Comparison of ENCODE assay signal across 10 cellular contexts in the genomic region with DNA sequence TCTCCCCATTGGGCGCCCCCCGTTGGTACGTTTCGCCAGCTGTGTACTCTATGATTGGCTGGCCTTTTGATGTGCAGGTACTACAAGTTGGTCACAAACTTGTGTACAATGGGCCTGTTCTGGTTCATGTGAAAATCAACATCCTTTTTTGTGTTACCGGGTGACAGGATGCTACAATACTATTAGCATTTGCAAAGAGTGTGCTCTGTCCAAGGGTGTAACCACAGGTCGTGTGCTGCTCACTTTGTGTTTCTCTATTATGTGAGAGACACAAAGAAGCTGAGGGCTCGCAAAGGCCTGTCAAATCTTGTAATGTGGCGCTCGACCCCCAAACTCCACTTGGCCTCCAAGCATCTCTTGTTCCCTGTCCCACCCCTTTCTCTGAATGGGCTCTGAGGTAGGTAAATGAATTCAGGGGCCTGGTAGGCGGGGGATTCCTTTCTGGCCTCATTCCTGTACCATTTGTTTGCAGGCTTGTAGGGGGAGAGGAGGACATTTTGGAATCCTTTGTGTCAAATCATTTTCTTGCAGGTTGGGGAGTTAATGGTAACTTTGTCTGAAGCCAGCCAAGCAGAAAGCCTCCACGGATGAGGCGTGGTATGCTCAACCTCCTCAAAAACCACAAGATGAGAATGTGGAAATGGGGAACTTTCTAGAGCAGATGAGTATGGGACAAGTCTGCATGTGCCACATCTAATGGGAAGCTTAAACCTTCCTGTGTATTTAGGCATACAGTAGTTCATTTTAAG.
A peak's percentile ranks its signal among the peaks of the same experiment; 100 is the strongest.
DNase-seq lines count a peak whose midpoint lies in the region; ATAC-seq, FAIRE-seq and TF ChIP-seq lines count a peak whose summit lies in the region.
"Had no signal": no experiment of that assay in that cellular context is flagged by ENCODE, and none has a peak within 500 bp of the region (broad histone marks: within the 10 kb centered on the region; RNA-seq: fewer than 3 reads in every experiment).

No MANE protein-coding gene starts in this region.

- H3K4me3 ChIP-seq in astrocyte (ENCODE audit: insufficient read depth, low read depth, low read length) (no peak overlapping the region), esophagus squamous epithelium (no peak overlapping the region), left ventricle myocardium inferior (no peak overlapping the region), transverse colon (no peak overlapping the region)

- H4K20me1 ChIP-seq in astrocyte (ENCODE audit: insufficient read depth, low read length), result no peaks in the 10 kb centered on the region

- peaks cover 13% of the 10 kb centered on the region for H3K4me1 Mint-ChIP-seq in astrocyte (ENCODE audit: low read depth, unreplicated experiment)

- 78 to 79% methylated on average over 10 to 12 of the region's 12 CpGs for WGBS in esophagus squamous epithelium, 2 donors
- 88 to 95% methylated on average over 5 to 12 of the region's 12 CpGs for WGBS in transverse colon (ENCODE audit: low coverage in 1 of 2), 2 donors

- H3K9me3 ChIP-seq in astrocyte (ENCODE audit: insufficient read depth, low read depth, low read length) (no peaks in the 10 kb centered on the region), esophagus squamous epithelium (no peaks in the 10 kb centered on the region), left ventricle myocardium inferior (replicated peaks) (no peaks in the 10 kb centered on the region), transverse colon (no peaks in the 10 kb centered on the region)

- H3K27ac ChIP-seq in astrocyte (ENCODE audit: low read depth, low read length) (peak overlapping the region; percentile 44), esophagus squamous epithelium (no peak overlapping the region), left ventricle myocardium inferior (replicated peaks) (no peak overlapping the region), transverse colon (no peak overlapping the region)

- peaks cover 17% of the 10 kb centered on the region for H3K4me1 ChIP-seq in astrocyte (ENCODE audit: insufficient read depth, low read length)
- H3K4me1 ChIP-seq in esophagus squamous epithelium, result no peaks in the 10 kb centered on the region
- H3K4me1 ChIP-seq in left ventricle myocardium inferior, result no peaks in the 10 kb centered on the region
- H3K4me1 ChIP-seq in transverse colon, result no peaks in the 10 kb centered on the region

- no peak overlapping the region for H2AFZ ChIP-seq in astrocyte (ENCODE audit: low read depth, low read length)

- no peak for TF ChIP-seq POLR2A in esophagus squamous epithelium (IDR thresholded peaks at IDR 0.05)
- TF ChIP-seq POLR2A in transverse colon (IDR thresholded peaks at IDR 0.05), result no peak

- intact Hi-C loops in esophagus squamous epithelium (cut with DNase I) (no loop called here), left ventricle myocardium inferior (cut with micrococcal nuclease) (no loop called here), transverse colon (cut with DNase I; ENCODE audit: low total_unique reads) (no loop called here)

- H3K27me3 Mint-ChIP-seq in astrocyte (ENCODE audit: low read depth, unreplicated experiment), result no peaks in the 10 kb centered on the region

- ATAC-seq in GM19452 (IDR thresholded peaks at IDR 0.05; ENCODE audit: unreplicated experiment), result peak; percentile 56
- peak; percentile 61 for ATAC-seq in HG03469 (IDR thresholded peaks at IDR 0.05; ENCODE audit: unreplicated experiment)
- ATAC-seq: activated T-cell treated with anti-CD3 and anti-CD28 coated beads, Interleukin-2, amount 50 U/mL, for 72 hours had no signal

- no peaks in the 10 kb centered on the region for H3K9me3 Mint-ChIP-seq in astrocyte (ENCODE audit: unreplicated experiment)
- H3K9me3 Mint-ChIP-seq: activated T-cell treated with anti-CD3 and anti-CD28 coated beads, Interleukin-2, amount 50 U/mL, for 72 hours had no signal

- no peaks in the 10 kb centered on the region for H3K79me2 ChIP-seq in astrocyte (ENCODE audit: insufficient read depth, low read length)

- peak; percentile 30 for DNase-seq in AG20443 (ENCODE audit: low spot score)
- peak; percentile 85 for DNase-seq in astrocyte (ENCODE audit: low read depth)
- no peak for DNase-seq in esophagus squamous epithelium (lab: John Stamatoyannopoulos, UW)
- no peak for DNase-seq in left ventricle myocardium inferior
- no peak for DNase-seq in NCI-H2196 treated with DMSO at 0.1 percent for 48 hours (lab: John Stamatoyannopoulos, UW; ENCODE audit: unreplicated experiment)
- no peak for DNase-seq in transverse colon
- DNase-seq: activated T-cell treated with anti-CD3 and anti-CD28 coated beads, Interleukin-2, amount 50 U/mL, for 72 hours had no signal

- no peak overlapping the region for H3K4me3 Mint-ChIP-seq in astrocyte (ENCODE audit: unreplicated experiment)
- H3K4me3 Mint-ChIP-seq: activated T-cell treated with anti-CD3 and anti-CD28 coated beads, Interleukin-2, amount 50 U/mL, for 72 hours had no signal

- TF ChIP-seq EP300 in transverse colon (IDR thresholded peaks at IDR 0.05; ENCODE audit: low read depth), result no peak

- FAIRE-seq in astrocyte (lab: Jason Lieb, UNC), result no peak
- FAIRE-seq: HTR-8/SVneo had no signal

- peaks cover 2% of the 10 kb centered on the region for H3K36me3 Mint-ChIP-seq in astrocyte (ENCODE audit: low read depth, unreplicated experiment)

- no peak overlapping the region for H3K9ac ChIP-seq in astrocyte (ENCODE audit: low read length)

- in situ Hi-C loops in transverse colon (cut with MboI; ENCODE audit: low pct_ligation_motif_present in 1 of 4, low pct_unique_long_range_greater_than_20kb in 1 of 4, low sequenced_read_pairs in 3 of 4), result no loop called here

- TF ChIP-seq CTCF in astrocyte (IDR thresholded peaks at IDR 0.05; ENCODE audit: insufficient read depth, low read depth, low read length) (no peak), esophagus squamous epithelium (IDR thresholded peaks at IDR 0.05) (no peak), left ventricle myocardium inferior (IDR thresholded peaks at IDR 0.05; ENCODE audit: borderline replicate concordance) (no peak), transverse colon (IDR thresholded peaks at IDR 0.05) (no peak)

- H3K4me2 ChIP-seq in astrocyte (ENCODE audit: low read length), result peak overlapping the region; percentile 45

- H3K36me3 ChIP-seq in astrocyte (ENCODE audit: insufficient read depth, low read length) (peaks cover 3% of the 10 kb centered on the region), esophagus squamous epithelium (peaks cover 0 to 33% (median 0%) of the 10 kb centered on the region in 3 donors), left ventricle myocardium inferior (peaks cover 10% of the 10 kb centered on the region), transverse colon (peaks cover 0 to 4% (median 0%) of the 10 kb centered on the region in 4 donors)

- H3K27me3 ChIP-seq in astrocyte (ENCODE audit: insufficient read depth, low read length) (no peaks in the 10 kb centered on the region), esophagus squamous epithelium (no peaks in the 10 kb centered on the region), left ventricle myocardium inferior (ENCODE audit: low read depth) (no peaks in the 10 kb centered on the region), transverse colon (no peaks in the 10 kb centered on the region)

- no peak overlapping the region for H3K27ac Mint-ChIP-seq in astrocyte (ENCODE audit: unreplicated experiment)
- H3K27ac Mint-ChIP-seq: activated T-cell treated with anti-CD3 and anti-CD28 coated beads, Interleukin-2, amount 50 U/mL, for 72 hours had no signal

Comparison
In these comparisons a context has a peak if more than half of its experiments do, and no peak if none do; other contexts are left out.
1. DNase-seq: peak in AG20443 (single experiment) and astrocyte (single experiment); none in esophagus squamous epithelium (single experiment), left ventricle myocardium inferior (single experiment), NCI-H2196 treated with DMSO at 0.1 percent for 48 hours (single experiment) and transverse colon (single experiment).